In genomic region chr3:38458796-38459498, GRCh38 we compare ENCODE assay signal across 8 cellular contexts. TPM values are rescaled to one million over a fixed set of nuclear protein-coding genes. Genes with fewer than 3 reads are reported as not detected.
DNase-seq lines count a peak whose midpoint lies in the region; ATAC-seq lines count a peak whose summit lies in the region.

No MANE protein-coding gene starts in this region.

- peak overlapping the region; percentile 6 to 45 for H3K9ac ChIP-seq in duodenal mucosa (ENCODE audit: low read depth in 1 of 2, low read length in 2 of 2)

- peaks cover 6 to 10% of the 10 kb centered on the region in 2 donors for H3K4me1 Mint-ChIP-seq in natural killer cell treated with Interleukin-12 subunit alpha and Interleukin-12 subunit beta and Interleukin-15 and Interleukin-18, amount 100 ng/mL, for 72 hours (ENCODE audit: low read depth in 2 of 2)

- H3K27me3 Mint-ChIP-seq in natural killer cell treated with Interleukin-12 subunit alpha and Interleukin-12 subunit beta and Interleukin-15 and Interleukin-18, amount 100 ng/mL, for 72 hours: no peaks in the 10 kb centered on the region

- H3K36me3 ChIP-seq in duodenal mucosa (ENCODE audit: control insufficient read depth in 1 of 2, insufficient read depth in 2 of 2, low read length in 2 of 2): no peaks in the 10 kb centered on the region

- no peaks in the 10 kb centered on the region for H3K9me3 Mint-ChIP-seq in natural killer cell treated with Interleukin-12 subunit alpha and Interleukin-12 subunit beta and Interleukin-15 and Interleukin-18, amount 100 ng/mL, for 72 hours

- H3K9me3 ChIP-seq in duodenal mucosa (ENCODE audit: control insufficient read depth in 1 of 2, low read length in 2 of 2): no peaks in the 10 kb centered on the region

- H3K27ac Mint-ChIP-seq in natural killer cell treated with Interleukin-12 subunit alpha and Interleukin-12 subunit beta and Interleukin-15 and Interleukin-18, amount 100 ng/mL, for 72 hours: no peak overlapping the region

- DNase-seq in Right ventricle myocardium inferior (ENCODE audit: missing footprints): no peak
- no peak for DNase-seq in cardiac septum (ENCODE audit: low spot score)
- peak; percentile 40 for DNase-seq in mucosa of gallbladder (ENCODE audit: low spot score)
- no peak for DNase-seq in NCI-H187 treated with DMSO at 0.1 percent for 48 hours (lab: John Stamatoyannopoulos, UW)
- DNase-seq in natural killer cell treated with Interleukin-12 subunit alpha and Interleukin-12 subunit beta and Interleukin-15 and Interleukin-18, amount 100 ng/mL, for 72 hours (ENCODE audit: low spot score): no peak
- no peak for DNase-seq in DMS53 treated with DMSO at 0.1 percent for 48 hours (lab: John Stamatoyannopoulos, UW; ENCODE audit: unreplicated experiment)

- no peaks in the 10 kb centered on the region for H3K27me3 ChIP-seq in duodenal mucosa (ENCODE audit: control insufficient read depth in 1 of 2, insufficient read depth in 2 of 2, low read length in 2 of 2)

- H3K4me3 Mint-ChIP-seq in natural killer cell treated with Interleukin-12 subunit alpha and Interleukin-12 subunit beta and Interleukin-15 and Interleukin-18, amount 100 ng/mL, for 72 hours: no peak overlapping the region

- no peaks in the 10 kb centered on the region for H3K36me3 Mint-ChIP-seq in natural killer cell treated with Interleukin-12 subunit alpha and Interleukin-12 subunit beta and Interleukin-15 and Interleukin-18, amount 100 ng/mL, for 72 hours

- peak overlapping the region; percentile 19 to 44 for H3K4me3 ChIP-seq in duodenal mucosa (ENCODE audit: low read depth in 1 of 2, low read length in 2 of 2)

- no peak overlapping the region for H3K27ac ChIP-seq in duodenal mucosa (ENCODE audit: low read depth, low read length)

- ATAC-seq in Right ventricle myocardium inferior: peak; percentile 43
- no peak for ATAC-seq in natural killer cell treated with Interleukin-12 subunit alpha and Interleukin-12 subunit beta and Interleukin-15 and Interleukin-18, amount 100 ng/mL, for 72 hours
- ATAC-seq in HG03025 (IDR thresholded peaks at IDR 0.05; ENCODE audit: low FRiP score, unreplicated experiment): no peak

- H3K4me1 ChIP-seq in duodenal mucosa (ENCODE audit: control insufficient read depth in 1 of 2, insufficient read depth in 2 of 2, low read length in 2 of 2): peaks cover 31 to 49% of the 10 kb centered on the region in 2 donors

- intact Hi-C loops in Right ventricle myocardium inferior (cut with DNase I) (loop anchor here (10.0 kb wide), 1 partner anchor 324 kb away; the partner anchor contains the start of genes ACAA1 and MYD88), cardiac septum (cut with DNase I) (loop anchor here (10.0 kb wide), 1 partner anchor 294 kb away; the partner anchor contains the start of gene OXSR1)

RNA-seq across cellular contexts. Expression of gene ACVR2B, which starts 5.3 kb away (rescaled TPM):
- total RNA-seq in Right ventricle myocardium inferior (4.8 TPM), cardiac septum (6.3 TPM), mucosa of gallbladder (8.6 TPM)
- 1 to 10 TPM; 3.1 to 3.8 TPM for total RNA-seq in natural killer cell treated with Interleukin-12 subunit alpha and Interleukin-12 subunit beta and Interleukin-15 and Interleukin-18, amount 100 ng/mL, for 72 hours

RNA-seq across cellular contexts. Expression of gene EXOG, which starts 37.2 kb away (rescaled TPM):
- 26.0 TPM for total RNA-seq in Right ventricle myocardium inferior
- total RNA-seq in cardiac septum: 38.6 TPM
- total RNA-seq in mucosa of gallbladder: 11.5 TPM
- total RNA-seq in natural killer cell treated with Interleukin-12 subunit alpha and Interleukin-12 subunit beta and Interleukin-15 and Interleukin-18, amount 100 ng/mL, for 72 hours: 10 to 100 TPM; 33.6 to 36.3 TPM
